ENCODE assay signal across 24 cellular contexts in genomic region chr1:245111073-245111472, GRCh38.
"Had no signal": no experiment of that assay in that cellular context is flagged by ENCODE, and none has a peak within 500 bp of the region (broad histone marks: within the 10 kb centered on the region; RNA-seq: fewer than 3 reads in every experiment).

No MANE protein-coding gene starts in this region.

- H3K27ac Mint-ChIP-seq: progenitor cell of endocrine pancreas; stimulated activated naive B cell treated with anti-CD40 and anti-IgM and Interleukin-4, amounts not matched to agents 10 μg/mL and 1 μg/mL and 100 μg/mL, for 72 hours had no signal

- H3K4me1 Mint-ChIP-seq: stimulated activated naive B cell treated with anti-CD40 and anti-IgM and Interleukin-4, amounts not matched to agents 10 μg/mL and 1 μg/mL and 100 μg/mL, for 72 hours had no signal

- H3K27ac ChIP-seq: left ventricle myocardium inferior, ovary, skin epidermis, stomach, testis, transverse colon, upper lobe of left lung, vagina had no signal

- H3K9me3 Mint-ChIP-seq: immature natural killer cell; naive thymus-derived CD8-positive, alpha-beta T cell; nephron progenitor cell; stimulated activated naive B cell treated with anti-CD40 and anti-IgM and Interleukin-4, amounts not matched to agents 10 μg/mL and 1 μg/mL and 100 μg/mL, for 72 hours had no signal

- DNase-seq: hypothalamus; immature natural killer cell; kidney; left colon; left ventricle myocardium inferior; naive thymus-derived CD8-positive, alpha-beta T cell; nephron progenitor cell; ovary; retina; right cardiac atrium; stimulated activated CD4-positive, alpha-beta T cell treated with anti-CD3 and anti-CD28 coated beads, Interleukin-12 subunit alpha, Interleukin-12 subunit beta, amount 100 ng/mL, for 4 hours; stimulated activated CD4-positive, alpha-beta T cell treated with anti-CD3 and anti-CD28 coated beads, Interleukin-15, amount 100 ng/mL, for 24 hours; stimulated activated CD4-positive, alpha-beta T cell treated with anti-CD3 and anti-CD28 coated beads, Interleukin-2, amount 100 ng/mL, for 24 hours; stimulated activated CD4-positive, alpha-beta T cell treated with anti-CD3 and anti-CD28 coated beads, Interleukin-4, amount 100 ng/mL, for 1 hour; stimulated activated naive B cell treated with anti-CD40 and anti-IgM and Interleukin-4, amounts not matched to agents 10 μg/mL and 1 μg/mL and 100 μg/mL, for 72 hours; stimulated activated naive CD8-positive, alpha-beta T cell treated with anti-CD3 and anti-CD28 coated beads, Interleukin-15, Interleukin-2, amounts not matched to agents 100 U/mL and 50 U/mL, for 24 hours; stomach; testis; thyroid gland; transverse colon; upper lobe of left lung had no signal

- H3K36me3 Mint-ChIP-seq: immature natural killer cell; naive thymus-derived CD8-positive, alpha-beta T cell had no signal

- H3K27me3 Mint-ChIP-seq: progenitor cell of endocrine pancreas; stimulated activated naive B cell treated with anti-CD40 and anti-IgM and Interleukin-4, amounts not matched to agents 10 μg/mL and 1 μg/mL and 100 μg/mL, for 72 hours had no signal

- H3K4me3 Mint-ChIP-seq: immature natural killer cell; naive thymus-derived CD8-positive, alpha-beta T cell; nephron progenitor cell; stimulated activated naive B cell treated with anti-CD40 and anti-IgM and Interleukin-4, amounts not matched to agents 10 μg/mL and 1 μg/mL and 100 μg/mL, for 72 hours had no signal
